ENCODE assay signal across 15 cellular contexts in genomic region chr3:123072564-123072963, GRCh38. TPM values are rescaled to one million over a fixed set of nuclear protein-coding genes. Genes with fewer than 3 reads are reported as not detected.
DNase-seq lines count a peak whose midpoint lies in the region; ATAC-seq and TF ChIP-seq lines count a peak whose summit lies in the region.
"Had no signal": no experiment of that assay in that cellular context is flagged by ENCODE, and none has a peak within 500 bp of the region (broad histone marks: within the 10 kb centered on the region; RNA-seq: fewer than 3 reads in every experiment).

No MANE protein-coding gene starts in this region.

- H3K9me3 Mint-ChIP-seq in activated CD8-positive, alpha-beta memory T cell treated with anti-CD3 and anti-CD28 coated beads, Interleukin-2, amount 10 ng/mL, durations not matched to agents 7 days and 5 days (ENCODE audit: low read depth), result no peaks in the 10 kb centered on the region

- CTCF ChIA-PET in activated CD8-positive, alpha-beta memory T cell treated with anti-CD3 and anti-CD28 coated beads, Interleukin-2, amount 10 ng/mL, durations not matched to agents 7 days and 5 days (lab: Charles Lee), result no interaction called here

- peak; percentile 35 for DNase-seq in activated CD8-positive, alpha-beta memory T cell treated with anti-CD3 and anti-CD28 coated beads for 24 hours
- DNase-seq in activated CD8-positive, alpha-beta memory T cell treated with anti-CD3 and anti-CD28 coated beads, Interleukin-2, amount 10 ng/mL, durations not matched to agents 7 days and 5 days, result no peak
- peak; percentile 57 for DNase-seq in NB4 (ENCODE audit: low read depth)
- DNase-seq in islet precursor cell, result peak; percentile 23
- DNase-seq in head of caudate nucleus, result no peak
- DNase-seq in GM03348 (ENCODE audit: low spot score), result no peak
- DNase-seq: C1 segment of cervical spinal cord, DMS 273 treated with DMSO at 0.1 percent for 48 hours, HCEC 1CT, KBM-7, NCI-H1048, NCI-H1694, NCI-H510A, NCI-H774 had no signal

- intact Hi-C loops in head of caudate nucleus (cut with DNase I), result no loop called here

- H3K4me1 Mint-ChIP-seq in activated CD8-positive, alpha-beta memory T cell treated with anti-CD3 and anti-CD28 coated beads, Interleukin-2, amount 10 ng/mL, durations not matched to agents 7 days and 5 days, result peaks cover 16% of the 10 kb centered on the region

- TF ChIP-seq POLR2A in NB4 (IDR thresholded peaks at IDR 0.05; ENCODE audit: extremely low read depth, insufficient read length), result no peak

- H3K4me3 ChIP-seq in NB4 (ENCODE audit: low read depth, low read length), result no peak overlapping the region

- no peak for TF ChIP-seq CTCF in NB4 (IDR thresholded peaks at IDR 0.05; ENCODE audit: low read depth, low read length)

- H3K27me3 Mint-ChIP-seq in activated CD8-positive, alpha-beta memory T cell treated with anti-CD3 and anti-CD28 coated beads, Interleukin-2, amount 10 ng/mL, durations not matched to agents 7 days and 5 days, result no peaks in the 10 kb centered on the region

- no peak overlapping the region for H3K27ac Mint-ChIP-seq in activated CD8-positive, alpha-beta memory T cell treated with anti-CD3 and anti-CD28 coated beads, Interleukin-2, amount 10 ng/mL, durations not matched to agents 7 days and 5 days

- H3K36me3 Mint-ChIP-seq in activated CD8-positive, alpha-beta memory T cell treated with anti-CD3 and anti-CD28 coated beads, Interleukin-2, amount 10 ng/mL, durations not matched to agents 7 days and 5 days, result no peaks in the 10 kb centered on the region

- no peak for ATAC-seq in activated CD8-positive, alpha-beta memory T cell treated with anti-CD3 and anti-CD28 coated beads, Interleukin-2, amount 10 ng/mL, durations not matched to agents 7 days and 5 days
- ATAC-seq in HG03139 (IDR thresholded peaks at IDR 0.05; ENCODE audit: unreplicated experiment), result no peak

- H3K4me3 Mint-ChIP-seq in activated CD8-positive, alpha-beta memory T cell treated with anti-CD3 and anti-CD28 coated beads, Interleukin-2, amount 10 ng/mL, durations not matched to agents 7 days and 5 days, result no peak overlapping the region

RNA-seq across cellular contexts. Expression of gene PDIA5, which starts 5.7 kb away (rescaled TPM):
- total RNA-seq in activated CD8-positive, alpha-beta memory T cell treated with anti-CD3 and anti-CD28 coated beads, Interleukin-2, amount 10 ng/mL, durations not matched to agents 7 days and 5 days, result 10 to 100 TPM in 1 of 2 experiments, 1 to 10 TPM in 1; 9.4 to 11.1 TPM

RNA-seq across cellular contexts. Expression of gene SEMA5B, which starts 45.0 kb away (rescaled TPM):
- total RNA-seq in activated CD8-positive, alpha-beta memory T cell treated with anti-CD3 and anti-CD28 coated beads, Interleukin-2, amount 10 ng/mL, durations not matched to agents 7 days and 5 days, result not detected

Comparison
In these comparisons a context has a peak if more than half of its experiments do, and no peak if none do; other contexts are left out.
1. DNase-seq: peak in activated CD8-positive, alpha-beta memory T cell treated with anti-CD3 and anti-CD28 coated beads for 24 hours (single experiment), NB4 (single experiment) and islet precursor cell (single experiment); none in activated CD8-positive, alpha-beta memory T cell treated with anti-CD3 and anti-CD28 coated beads, Interleukin-2, amount 10 ng/mL, durations not matched to agents 7 days and 5 days (single experiment), head of caudate nucleus (0 of 42) and GM03348 (single experiment).